ENCODE assay signal across 8 cellular contexts in genomic region chr14:76872796-76873432, GRCh38. TPM values are rescaled to one million over a fixed set of nuclear protein-coding genes. Genes with fewer than 3 reads are reported as not detected.
A peak's percentile ranks its signal among the peaks of the same experiment; 100 is the strongest.
DNase-seq lines count a peak whose midpoint lies in the region; ATAC-seq and TF ChIP-seq lines count a peak whose summit lies in the region.

No MANE protein-coding gene starts in this region.

- H3K79me2 ChIP-seq in GM23338 (replicated peaks; ENCODE audit: insufficient read depth) = no peaks in the 10 kb centered on the region

- no peaks in the 10 kb centered on the region for H4K20me1 ChIP-seq in GM23338 (replicated peaks; ENCODE audit: insufficient read depth)

- H2AFZ ChIP-seq in GM23338 (peak overlapping the region; percentile 92), neuronal stem cell (ENCODE audit: low read length) (peak overlapping the region; percentile 83)

- ATAC-seq in GM23338 (peak; percentile 59), HG02588 (IDR thresholded peaks at IDR 0.05; ENCODE audit: unreplicated experiment) (no peak)

- no peaks in the 10 kb centered on the region for H3K4me1 ChIP-seq in GM23338 (ENCODE audit: insufficient read depth)
- H3K4me1 ChIP-seq in neuronal stem cell (ENCODE audit: control insufficient read depth in 2 of 2, insufficient read depth in 1 of 2, low read depth in 1 of 2, low read length in 2 of 2) = no peaks in the 10 kb centered on the region
- H3K4me1 ChIP-seq in suprapubic skin = peaks cover 2% of the 10 kb centered on the region

- TF ChIP-seq EP300 in suprapubic skin (IDR thresholded peaks at IDR 0.05) = no peak

- TF ChIP-seq POLR2A in suprapubic skin (IDR thresholded peaks at IDR 0.05) = no peak

- H2BK15ac ChIP-seq in neuronal stem cell (ENCODE audit: low read length) = peak overlapping the region; percentile 53

- no peak overlapping the region for H2BK120ac ChIP-seq in neuronal stem cell (ENCODE audit: low read depth, low read length)

- peaks cover 12% of the 10 kb centered on the region; the same call in 2 of the 3 replicates for H3K9me3 Mint-ChIP-seq in GM23338

- H3K9ac ChIP-seq in neuronal stem cell (ENCODE audit: low read depth, low read length, poor library complexity) = no peak overlapping the region

- H3K4me3 ChIP-seq in GM23338 = no peak overlapping the region
- H3K4me3 ChIP-seq in neuronal stem cell (ENCODE audit: low read length in 2 of 2) = no peak overlapping the region
- no peak overlapping the region for H3K4me3 ChIP-seq in suprapubic skin

- H2BK5ac ChIP-seq in neuronal stem cell (ENCODE audit: low read length) = no peak overlapping the region

- H3K9me2 ChIP-seq in GM23338 (ENCODE audit: insufficient read depth) = no peaks in the 10 kb centered on the region

- no peak overlapping the region for H4K91ac ChIP-seq in neuronal stem cell (ENCODE audit: low read depth, low read length, poor library complexity)

- peak; percentile 73 for DNase-seq in Ammon's horn (ENCODE audit: low spot score)
- peak; percentile 75 for DNase-seq in GM23338 (ENCODE audit: low spot score)
- DNase-seq in NOMO-1 treated with DMSO at 0.1 percent for 48 hours (lab: John Stamatoyannopoulos, UW; ENCODE audit: unreplicated experiment) = peak; percentile 32
- DNase-seq in activated T-cell treated with anti-CD3 and anti-CD28 coated beads for 4 hours = peak; percentile 63
- peak; percentile 15 for DNase-seq in fibroblast of gingiva (ENCODE audit: low read depth)
- DNase-seq in neuronal stem cell (ENCODE audit: low spot score) = peak; percentile 56
- DNase-seq in suprapubic skin (ENCODE audit: low spot score in 2 of 2) = no peak

- no peak overlapping the region for H2BK12ac ChIP-seq in neuronal stem cell (ENCODE audit: low read length)

- H3K79me1 ChIP-seq in neuronal stem cell (ENCODE audit: low read depth, low read length) = no peaks in the 10 kb centered on the region

- peaks cover 8% of the 10 kb centered on the region for H3K27me3 Mint-ChIP-seq in GM23338 (ENCODE audit: insufficient read depth, low read depth, poor library complexity)

- H3K4me3 Mint-ChIP-seq in GM23338 = no peak overlapping the region

- no peaks in the 10 kb centered on the region for H3K36me3 Mint-ChIP-seq in GM23338 (ENCODE audit: low read depth)

- H3K23ac ChIP-seq in neuronal stem cell (ENCODE audit: low read depth, low read length, poor library complexity) = no peak overlapping the region

- H3K14ac ChIP-seq in neuronal stem cell (ENCODE audit: low read length) = no peak overlapping the region

- H3K9me3 ChIP-seq in neuronal stem cell (replicated peaks in 1 of 2; ENCODE audit: control insufficient read depth in 2 of 2, insufficient read depth in 1 of 2, low read depth in 1 of 2, low read length in 2 of 2) = peaks cover 0 to 10% of the 10 kb centered on the region in 2 donors
- no peaks in the 10 kb centered on the region for H3K9me3 ChIP-seq in suprapubic skin

- H4K8ac ChIP-seq in neuronal stem cell (ENCODE audit: low read depth, low read length) = no peak overlapping the region

- no peak overlapping the region for H3K27ac ChIP-seq in GM23338 (ENCODE audit: low read depth)
- H3K27ac ChIP-seq in neuronal stem cell (replicated peaks; ENCODE audit: low read length) = no peak overlapping the region
- no peak overlapping the region for H3K27ac ChIP-seq in suprapubic skin

- H3K4ac ChIP-seq in neuronal stem cell (ENCODE audit: low read length) = no peak overlapping the region

- H3K18ac ChIP-seq in neuronal stem cell (ENCODE audit: low read length) = peak overlapping the region; percentile 1

- no peaks in the 10 kb centered on the region for H3K27me3 ChIP-seq in GM23338 (ENCODE audit: insufficient read depth)
- peaks cover 0 to under 1% (median 0%) of the 10 kb centered on the region in 3 experiments for H3K27me3 ChIP-seq in neuronal stem cell (ENCODE audit: control insufficient read depth in 3 of 3, insufficient read depth in 3 of 3, low read depth in 1 of 3, low read length in 3 of 3)
- peaks cover 14% of the 10 kb centered on the region for H3K27me3 ChIP-seq in suprapubic skin

- H2AK5ac ChIP-seq in neuronal stem cell (ENCODE audit: low read depth, low read length) = peak overlapping the region; percentile 4

- WGBS in neuronal stem cell (ENCODE audit: extremely low coverage in 2 of 2, insufficient read length in 2 of 2, insufficient replicate concordance in 1 of 2), 2 donors = no CpG with 5 or more reads among the region's 12 CpGs
- WGBS in suprapubic skin = 37% methylated on average over 5 of the region's 12 CpGs

- H3K4me2 ChIP-seq in GM23338 = no peak overlapping the region
- H3K4me2 ChIP-seq in neuronal stem cell (ENCODE audit: insufficient read depth, low read length, poor library complexity, severe bottlenecking) = no peak overlapping the region

- no peaks in the 10 kb centered on the region for H3F3A ChIP-seq in GM23338 (replicated peaks; ENCODE audit: low read depth)

- TF ChIP-seq CTCF in GM23338 (conservative IDR thresholded peaks at IDR 0.05; ENCODE audit: low read depth in 2 of 2) = peak; percentile 85 to 92
- peak; percentile 83 to 88 for TF ChIP-seq CTCF in suprapubic skin (IDR thresholded peaks at IDR 0.05)

- H3K36me3 ChIP-seq in GM23338 (ENCODE audit: insufficient read depth) (no peaks in the 10 kb centered on the region), neuronal stem cell (replicated peaks in 1 of 2; ENCODE audit: control insufficient read depth in 2 of 2, insufficient read depth in 2 of 2, low read length in 2 of 2) (no peaks in the 10 kb centered on the region), suprapubic skin (no peaks in the 10 kb centered on the region)

- H3K27ac Mint-ChIP-seq in GM23338 = peak overlapping the region; percentile 57

- H3K4me1 Mint-ChIP-seq in GM23338 = peaks cover 4% of the 10 kb centered on the region; the same call in 2 of the 3 replicates

TF ChIP-seq in GM23338, 12 proteins besides CTCF, POLR2A, EP300 and RAD21:
- TF ChIP-seq ZNF462 (CRISPR knock-in tag; IDR thresholded peaks at IDR 0.05) = 0 out of 2 replicates have a peak, but pooled peaks have one; percentile 16
- no peak for TF ChIP-seq ZNF114 (CRISPR knock-in tag; IDR thresholded peaks at IDR 0.05)

RNA-seq across cellular contexts. Expression of gene LRRC74A, which starts 46.7 kb away (rescaled TPM):
- not detected in 2 replicates for total RNA-seq in GM23338 (2014; rRNA removed; shearing (Covaris generic))
- polyA plus RNA-seq in GM23338 (2016; fragmentation: Nextera tagmentation; extraction: Ambion mirVana) = not detected in 2 replicates
- not detected for polyA plus RNA-seq in neuronal stem cell (2013, experiment 1 of 2)
- polyA plus RNA-seq in neuronal stem cell (2013, experiment 2 of 2) = not detected
- total RNA-seq in suprapubic skin = not detected

Comparison
In these comparisons a context has a peak if more than half of its experiments do, and no peak if none do; other contexts are left out.
1. DNase-seq: peak in Ammon's horn (single experiment), GM23338 (single experiment), NOMO-1 treated with DMSO at 0.1 percent for 48 hours (single experiment), activated T-cell treated with anti-CD3 and anti-CD28 coated beads for 4 hours (single experiment), fibroblast of gingiva (single experiment) and neuronal stem cell (single experiment); none in suprapubic skin (0 of 2).